10 cellular contexts compared by ENCODE assay signal in the genomic region with DNA sequence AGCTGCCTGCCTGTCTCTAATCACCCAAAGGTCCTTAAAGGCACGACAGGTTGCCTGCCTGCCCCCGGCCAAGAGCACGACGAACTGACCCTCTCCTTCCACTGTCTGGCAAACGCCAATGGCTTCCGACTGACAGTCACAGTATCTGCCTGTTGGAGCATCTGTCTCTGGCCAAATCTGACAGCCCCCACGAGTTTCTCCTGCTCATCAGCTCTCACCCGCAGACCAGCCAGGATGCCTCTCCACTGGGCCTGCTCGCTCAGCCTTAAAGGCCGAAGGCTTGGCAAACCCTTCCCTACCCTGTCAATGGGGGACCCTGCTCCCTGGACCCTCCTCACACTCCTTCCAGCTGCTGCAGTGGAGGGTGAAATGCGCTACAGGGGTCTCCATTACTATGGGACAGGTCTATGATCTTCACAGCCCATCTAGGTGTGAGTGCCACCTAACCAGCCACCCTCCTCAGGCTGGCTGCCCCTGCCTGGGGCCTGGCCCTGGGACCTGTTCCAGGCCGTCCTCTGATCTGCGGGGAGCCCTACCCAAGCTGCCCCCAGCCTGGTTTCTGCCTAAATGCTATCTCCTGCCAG. TPM values are rescaled to one million over a fixed set of nuclear protein-coding genes. Genes with fewer than 3 reads are reported as not detected.
DNase-seq lines count a peak whose midpoint lies in the region; ATAC-seq and TF ChIP-seq lines count a peak whose summit lies in the region.
"Had no signal": no experiment of that assay in that cellular context is flagged by ENCODE, and none has a peak within 500 bp of the region (broad histone marks: within the 10 kb centered on the region; RNA-seq: fewer than 3 reads in every experiment).

No MANE protein-coding gene starts in this region.

- H3K4me1 Mint-ChIP-seq in MCF 10A (ENCODE audit: insufficient read depth, unreplicated experiment): peaks cover 35% of the 10 kb centered on the region
- H3K4me1 Mint-ChIP-seq in activated CD8-positive, alpha-beta T cell treated with anti-CD3 and anti-CD28 coated beads, Interleukin-2, amount 10 ng/mL, durations not matched to agents 7 days and 5 days (ENCODE audit: low read depth): peaks cover 19% of the 10 kb centered on the region

- H3K9me3 ChIP-seq in mammary epithelial cell (replicated peaks; ENCODE audit: insufficient read depth, low read length) (no peaks in the 10 kb centered on the region), left lung (no peaks in the 10 kb centered on the region), upper lobe of left lung (no peaks in the 10 kb centered on the region)

- no peak overlapping the region for H3K9ac ChIP-seq in mammary epithelial cell (ENCODE audit: insufficient read depth, low read length)

- H3K27me3 Mint-ChIP-seq in MCF 10A (ENCODE audit: insufficient read depth, unreplicated experiment): no peaks in the 10 kb centered on the region
- no peaks in the 10 kb centered on the region for H3K27me3 Mint-ChIP-seq in activated CD8-positive, alpha-beta T cell treated with anti-CD3 and anti-CD28 coated beads, Interleukin-2, amount 10 ng/mL, durations not matched to agents 7 days and 5 days (ENCODE audit: low read depth)

- in situ Hi-C loops in mammary epithelial cell (cut with MboI; ENCODE audit: low sequenced_read_pairs in 2 of 2): no loop called here

- peak overlapping the region; percentile 87 for H3K4me3 Mint-ChIP-seq in MCF 10A (ENCODE audit: unreplicated experiment)
- no peak overlapping the region for H3K4me3 Mint-ChIP-seq in activated CD8-positive, alpha-beta T cell treated with anti-CD3 and anti-CD28 coated beads, Interleukin-2, amount 10 ng/mL, durations not matched to agents 7 days and 5 days

- no peak overlapping the region for H3K27ac Mint-ChIP-seq in MCF 10A (ENCODE audit: low read depth, unreplicated experiment)
- H3K27ac Mint-ChIP-seq in activated CD8-positive, alpha-beta T cell treated with anti-CD3 and anti-CD28 coated beads, Interleukin-2, amount 10 ng/mL, durations not matched to agents 7 days and 5 days: peak overlapping the region; percentile 10

- no peak for TF ChIP-seq CTCF in MCF 10A (IDR thresholded peaks at IDR 0.05; ENCODE audit: unreplicated experiment)
- no peak for TF ChIP-seq CTCF in mammary epithelial cell (conservative IDR thresholded peaks at IDR 0.05 in 1 of 2, IDR thresholded peaks at IDR 0.05 in 1 of 2; ENCODE audit: extremely low read depth in 1 of 2, insufficient read depth in 1 of 2, low read depth in 1 of 2, low read length in 2 of 2)
- TF ChIP-seq CTCF in left lung (IDR thresholded peaks at IDR 0.05): no peak
- TF ChIP-seq CTCF in upper lobe of left lung (IDR thresholded peaks at IDR 0.05): no peak

- 89% methylated on average over 11 of the region's 13 CpGs for WGBS in mammary epithelial cell (ENCODE audit: low coverage, missing lambda C conversion rate)
- WGBS in upper lobe of left lung, 2 donors: 62 to 72% methylated on average over 11 to 13 of the region's 13 CpGs

- POLR2A ChIA-PET in MCF 10A (lab: Yijun Ruan, JAX): interaction anchor here (0.7 to 7.2 kb wide), 7 partner anchors 12 to 183 kb away, joined by 3 to 108 read pairs (median 3); no protein-coding TSS in a partner anchor
- POLR2A ChIA-PET in activated CD8-positive, alpha-beta T cell treated with anti-CD3 and anti-CD28 coated beads, Interleukin-2, amount 10 ng/mL, durations not matched to agents 7 days and 5 days (lab: Charles Lee): no interaction called here

- DNase-seq in MCF 10A (ENCODE audit: unreplicated experiment): no peak
- no peak for DNase-seq in mammary epithelial cell
- DNase-seq in activated CD8-positive, alpha-beta T cell treated with anti-CD3 and anti-CD28 coated beads, Interleukin-2, amount 10 ng/mL, durations not matched to agents 7 days and 5 days: peak; percentile 23
- no peak for DNase-seq in left lung
- peak in 1 of 2 donors; percentile 64 for DNase-seq in upper lobe of left lung
- no peak for DNase-seq in HCEC 1CT
- DNase-seq: NCI-H226 had no signal

- no peak overlapping the region for H3K4me2 ChIP-seq in mammary epithelial cell (ENCODE audit: insufficient read depth, low read depth, low read length)

- BruUV-seq in MCF 10A (replicated peaks; lab: Mats Ljungman, UMichigan) (no TSS peak), mammary epithelial cell (replicated peaks; lab: Mats Ljungman, UMichigan) (no TSS peak)

- H3K27ac ChIP-seq in mammary epithelial cell (ENCODE audit: insufficient read depth, low read depth, low read length) (no peak overlapping the region), left lung (peak overlapping the region; percentile 30 to 62), upper lobe of left lung (peak overlapping the region; percentile 82 to 94 (median 88))

- ATAC-seq in activated CD8-positive, alpha-beta T cell treated with anti-CD3 and anti-CD28 coated beads, Interleukin-2, amount 10 ng/mL, durations not matched to agents 7 days and 5 days: no peak
- ATAC-seq in left lung (no peak), upper lobe of left lung (ENCODE audit: low FRiP score in 2 of 2) (no peak), HG03439 (IDR thresholded peaks at IDR 0.05; ENCODE audit: unreplicated experiment) (no peak), GM19324 (IDR thresholded peaks at IDR 0.05; ENCODE audit: low FRiP score, unreplicated experiment) (no peak)

- H3K36me3 Mint-ChIP-seq in MCF 10A (ENCODE audit: insufficient read depth, unreplicated experiment): peaks cover 57% of the 10 kb centered on the region
- peaks cover 45% of the 10 kb centered on the region for H3K36me3 Mint-ChIP-seq in activated CD8-positive, alpha-beta T cell treated with anti-CD3 and anti-CD28 coated beads, Interleukin-2, amount 10 ng/mL, durations not matched to agents 7 days and 5 days (ENCODE audit: low read depth)

- H3K4me3 ChIP-seq in mammary epithelial cell (replicated peaks in 1 of 3; ENCODE audit: insufficient read depth in 1 of 3, low read depth in 2 of 3, low read length in 3 of 3): no peak overlapping the region
- H3K4me3 ChIP-seq in left lung: peak overlapping the region; percentile 21 to 75
- peak overlapping the region in 3 of 4 donors; percentile 33 to 47 (median 45) for H3K4me3 ChIP-seq in upper lobe of left lung

- intact Hi-C loops in MCF 10A (cut with micrococcal nuclease): no loop called here
- intact Hi-C loops in mammary epithelial cell (cut with micrococcal nuclease): no loop called here
- intact Hi-C loops in left lung (cut with DNase I): no loop called here

- TF ChIP-seq POLR2A in upper lobe of left lung (IDR thresholded peaks at IDR 0.05): no peak

- H3K36me3 ChIP-seq in mammary epithelial cell (ENCODE audit: insufficient read depth, low read length): peaks cover 23% of the 10 kb centered on the region
- H3K36me3 ChIP-seq in left lung: peaks cover 0 to 34% of the 10 kb centered on the region in 2 donors
- peaks cover 15 to 32% (median 28%) of the 10 kb centered on the region in 4 donors for H3K36me3 ChIP-seq in upper lobe of left lung

- no peaks in the 10 kb centered on the region for H3K9me3 Mint-ChIP-seq in MCF 10A (ENCODE audit: unreplicated experiment)
- H3K9me3 Mint-ChIP-seq in activated CD8-positive, alpha-beta T cell treated with anti-CD3 and anti-CD28 coated beads, Interleukin-2, amount 10 ng/mL, durations not matched to agents 7 days and 5 days (ENCODE audit: insufficient read depth): no peaks in the 10 kb centered on the region

- peaks cover 3% of the 10 kb centered on the region for H4K20me1 ChIP-seq in mammary epithelial cell (ENCODE audit: insufficient read depth, low read length)

- TF ChIP-seq EP300 in upper lobe of left lung (IDR thresholded peaks at IDR 0.05): no peak

- H2AFZ ChIP-seq in mammary epithelial cell (ENCODE audit: low read depth, low read length): no peak overlapping the region

- H3K27me3 ChIP-seq in mammary epithelial cell (ENCODE audit: insufficient read depth, low read length): no peaks in the 10 kb centered on the region
- no peaks in the 10 kb centered on the region for H3K27me3 ChIP-seq in left lung
- H3K27me3 ChIP-seq in upper lobe of left lung: no peaks in the 10 kb centered on the region

- dilution Hi-C loops in mammary epithelial cell (cut with HindIII; ENCODE audit: low sequenced_read_pairs): no loop called here

- peaks cover 37% of the 10 kb centered on the region for H3K79me2 ChIP-seq in mammary epithelial cell (ENCODE audit: insufficient read depth, low read length)

- peaks cover 34% of the 10 kb centered on the region for H3K4me1 ChIP-seq in mammary epithelial cell (ENCODE audit: insufficient read depth, low read length)
- peaks cover 16 to 30% of the 10 kb centered on the region in 2 donors for H3K4me1 ChIP-seq in left lung
- H3K4me1 ChIP-seq in upper lobe of left lung: peaks cover 25 to 52% (median 37%) of the 10 kb centered on the region in 4 donors

- CTCF ChIA-PET in MCF 10A (lab: Yijun Ruan, JAX) (no interaction called here), mammary epithelial cell (lab: Charles Lee; ENCODE audit: low non-redundant PET) (no interaction called here)
- CTCF ChIA-PET in activated CD8-positive, alpha-beta T cell treated with anti-CD3 and anti-CD28 coated beads, Interleukin-2, amount 10 ng/mL, durations not matched to agents 7 days and 5 days (lab: Charles Lee): no interaction called here

RNA-seq across cellular contexts. Expression of a gene that starts 0.9 kb away (rescaled TPM):
- 0.89 and 2.8 TPM in 2 replicates for total RNA-seq in MCF 10A (2022)
- 1 to 10 TPM in 1 of 2 donors, under 1 TPM in 1; 0.33 to 3.2 TPM for total RNA-seq in mammary epithelial cell
- polyA plus RNA-seq in mammary epithelial cell: 0.07 TPM
- not detected for polyA minus RNA-seq in mammary epithelial cell
- 1 to 10 TPM; 1.7 to 2.3 TPM for total RNA-seq in activated CD8-positive, alpha-beta T cell treated with anti-CD3 and anti-CD28 coated beads, Interleukin-2, amount 10 ng/mL, durations not matched to agents 7 days and 5 days
- total RNA-seq in left lung: 10 to 100 TPM; 15.5 to 50.0 TPM
- total RNA-seq in upper lobe of left lung: 10 to 100 TPM; 24.0 to 87.3 (median 43.3) TPM

RNA-seq across cellular contexts. Expression of a gene that starts 5.0 kb away (rescaled TPM):
- 1,536 and 1,736 TPM in 2 replicates for total RNA-seq in MCF 10A (2022)
- total RNA-seq in mammary epithelial cell: 1,000 to 10,000 TPM; 1,261 to 1,652 TPM
- polyA plus RNA-seq in mammary epithelial cell: 2,143 TPM
- polyA minus RNA-seq in mammary epithelial cell: 987 TPM
- total RNA-seq in activated CD8-positive, alpha-beta T cell treated with anti-CD3 and anti-CD28 coated beads, Interleukin-2, amount 10 ng/mL, durations not matched to agents 7 days and 5 days: 1,000 to 10,000 TPM; 1,371 to 1,433 TPM
- 1,000 to 10,000 TPM; 1,028 to 1,088 TPM for total RNA-seq in left lung
- 1,000 to 10,000 TPM in 5 of 6 donors, 100 to 1,000 TPM in 1; 950 to 1,930 (median 1,443) TPM for total RNA-seq in upper lobe of left lung

RNA-seq across cellular contexts. Expression of a gene that starts 5.4 kb away (rescaled TPM):
- total RNA-seq in MCF 10A (2022) (16.3 and 18.2 TPM in 2 replicates), mammary epithelial cell (10 to 100 TPM in 1 of 2 donors, 1 to 10 TPM in 1; 4.0 to 15.7 TPM), left lung (10 to 100 TPM; 21.3 to 27.5 TPM), upper lobe of left lung (10 to 100 TPM in 5 of 6 donors, 1 to 10 TPM in 1; 9.1 to 50.3 (median 26.8) TPM)
- 6.0 TPM for polyA plus RNA-seq in mammary epithelial cell
- 0.47 TPM for polyA minus RNA-seq in mammary epithelial cell
- 10 to 100 TPM; 33.0 to 33.1 TPM for total RNA-seq in activated CD8-positive, alpha-beta T cell treated with anti-CD3 and anti-CD28 coated beads, Interleukin-2, amount 10 ng/mL, durations not matched to agents 7 days and 5 days

RNA-seq across cellular contexts. Expression of a gene that starts 7.4 kb away (rescaled TPM):
- total RNA-seq in MCF 10A (2022) (not detected in 2 replicates), mammary epithelial cell (not detected), left lung (not detected), upper lobe of left lung (under 1 TPM in 1 of 6 donors, not detected in 5; 0.27 TPM)
- polyA plus RNA-seq in mammary epithelial cell: not detected
- polyA minus RNA-seq in mammary epithelial cell: not detected
- total RNA-seq in activated CD8-positive, alpha-beta T cell treated with anti-CD3 and anti-CD28 coated beads, Interleukin-2, amount 10 ng/mL, durations not matched to agents 7 days and 5 days: not detected
- total RNA-seq: kidney epithelial cell had no signal

RNA-seq across cellular contexts. Expression of a gene that starts 23.2 kb away (rescaled TPM):
- total RNA-seq in MCF 10A (2022) (0.25 and 0.56 TPM in 2 replicates), mammary epithelial cell (1 to 10 TPM in 1 of 2 donors, under 1 TPM in 1; 0.73 to 2.2 TPM), left lung (10 to 100 TPM in 1 of 2 donors, 1 to 10 TPM in 1; 8.9 to 10.5 TPM), upper lobe of left lung (10 to 100 TPM in 3 of 6 donors, 1 to 10 TPM in 3; 5.2 to 25.4 (median 10.0) TPM)
- 0.69 TPM for polyA plus RNA-seq in mammary epithelial cell
- not detected for polyA minus RNA-seq in mammary epithelial cell
- total RNA-seq in activated CD8-positive, alpha-beta T cell treated with anti-CD3 and anti-CD28 coated beads, Interleukin-2, amount 10 ng/mL, durations not matched to agents 7 days and 5 days: 10 to 100 TPM; 17.3 to 18.3 TPM

Comparison
In these comparisons a context has a peak if more than half of its experiments do, and no peak if none do; other contexts are left out.
1. H3K4me3 ChIP-seq: peak in left lung (2 of 2) and upper lobe of left lung (3 of 4); none in mammary epithelial cell (0 of 3).